ENCODE assay signal across 9 cellular contexts in genomic region chr5:3650868-3651267, GRCh38. TPM values are rescaled to one million over a fixed set of nuclear protein-coding genes. Genes with fewer than 3 reads are reported as not detected.
"Had no signal": no experiment of that assay in that cellular context is flagged by ENCODE, and none has a peak within 500 bp of the region (broad histone marks: within the 10 kb centered on the region; RNA-seq: fewer than 3 reads in every experiment).

No MANE protein-coding gene starts in this region.

- H3K27ac Mint-ChIP-seq: HFFc6 had no signal

- ATAC-seq: HCT116 had no signal

- H3K36me3 ChIP-seq: HAP-1 had no signal

- H3K4me3 ChIP-seq: GM23248, HAP-1 had no signal

- H2AFZ ChIP-seq: GM23248 had no signal

- H3K4me1 ChIP-seq: HAP-1 had no signal

- H3K9ac ChIP-seq: GM23248 had no signal

- DNase-seq: GM23248, GOT3, H7, HFFc6, IMR-90, KBM-7 had no signal

- H3K4me3 Mint-ChIP-seq: HFFc6 had no signal

- H3K27ac ChIP-seq: GM23248 had no signal

- H3K9me3 ChIP-seq: HAP-1 had no signal

RNA-seq across cellular contexts. Expression of gene IRX1, which starts 55.2 kb away (rescaled TPM):
- total RNA-seq: HFFc6, HT-29, IMR-90 had no signal
- polyA plus RNA-seq: IMR-90 had no signal
